ENCODE assay signal across 14 cellular contexts in the genomic region with DNA sequence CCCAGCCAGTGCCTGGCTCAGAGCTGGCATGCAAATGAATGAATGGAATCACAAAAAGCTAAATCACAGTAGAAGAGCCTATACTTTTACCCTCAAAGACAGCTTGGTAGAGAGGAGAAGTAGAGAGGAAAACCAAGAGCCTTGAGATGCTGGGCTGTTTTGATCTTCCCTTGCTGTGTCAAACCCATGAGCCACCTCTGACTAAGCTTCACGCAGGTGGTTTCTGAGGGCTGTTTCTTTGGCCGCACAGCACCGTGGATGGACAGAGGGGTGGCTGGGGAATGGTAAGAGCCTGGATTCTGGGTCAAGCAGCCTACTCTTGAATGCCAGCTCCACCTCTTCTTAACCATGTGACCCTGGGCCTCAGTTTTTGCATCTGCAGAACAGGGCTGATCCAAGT. TPM values are rescaled to one million over a fixed set of nuclear protein-coding genes. Genes with fewer than 3 reads are reported as not detected.
DNase-seq lines count a peak whose midpoint lies in the region; ATAC-seq and TF ChIP-seq lines count a peak whose summit lies in the region.
"Had no signal": no experiment of that assay in that cellular context is flagged by ENCODE, and none has a peak within 500 bp of the region (broad histone marks: within the 10 kb centered on the region; RNA-seq: fewer than 3 reads in every experiment).

No MANE protein-coding gene starts in this region.

- H3K4me1 Mint-ChIP-seq in activated CD4-positive, alpha-beta T cell treated with anti-CD3 and anti-CD28 coated beads, Interleukin-2, amount 10 ng/mL, durations not matched to agents 24 days and 14 days, result peaks cover 64% of the 10 kb centered on the region
- H3K4me1 Mint-ChIP-seq in T-helper 2 cell treated with Interferon-gamma antibody and Interleukin-4, amounts not matched to agents 5 μg/mL and 100 μg/mL, for 36 hours (ENCODE audit: low read depth), result peaks cover 69% of the 10 kb centered on the region
- peaks cover 58% of the 10 kb centered on the region for H3K4me1 Mint-ChIP-seq in activated naive CD8-positive, alpha-beta T cell treated with anti-CD3 and anti-CD28 coated beads, Interleukin-2, amount 10 ng/mL, durations not matched to agents 7 days and 5 days

- H3K27me3 ChIP-seq in tibial nerve, result no peaks in the 10 kb centered on the region

- no peak for TF ChIP-seq EP300 in tibial nerve (IDR thresholded peaks at IDR 0.05)

- intact Hi-C loops in activated CD4-positive, alpha-beta T cell treated with anti-CD3 and anti-CD28 coated beads, Interleukin-2, amount 10 ng/mL, durations not matched to agents 24 days and 14 days (cut with micrococcal nuclease), result loop anchor here (1.0 to 10.0 kb wide), 2 partner anchors 49 to 813 kb away; a partner anchor contains a TSS

- no peaks in the 10 kb centered on the region for H3K36me3 ChIP-seq in tibial nerve

- no peak for TF ChIP-seq POLR2A in tibial nerve (IDR thresholded peaks at IDR 0.05)

- ATAC-seq in activated naive CD8-positive, alpha-beta T cell treated with anti-CD3 and anti-CD28 coated beads, Interleukin-2, amount 10 ng/mL, durations not matched to agents 7 days and 5 days (ENCODE audit: low read depth), result peak; percentile 13
- ATAC-seq: A549 had no signal

- POLR2A ChIA-PET in activated naive CD8-positive, alpha-beta T cell treated with anti-CD3 and anti-CD28 coated beads, Interleukin-2, amount 10 ng/mL, durations not matched to agents 7 days and 5 days (lab: Charles Lee), result interaction anchor here (1.0 to 8.0 kb wide), 8 partner anchors 9 to 166 kb away, joined by 3 to 111 read pairs (median 6); a partner anchor contains a TSS

- in situ Hi-C loops in GM13976 (cut with MboI; ENCODE audit: low sequenced_read_pairs, unreplicated experiment), result no loop called here

- H3K4me3 Mint-ChIP-seq in activated CD4-positive, alpha-beta T cell treated with anti-CD3 and anti-CD28 coated beads, Interleukin-2, amount 10 ng/mL, durations not matched to agents 24 days and 14 days, result peak overlapping the region; percentile 55
- peak overlapping the region; percentile 71 for H3K4me3 Mint-ChIP-seq in T-helper 2 cell treated with Interferon-gamma antibody and Interleukin-4, amounts not matched to agents 5 μg/mL and 100 μg/mL, for 36 hours
- H3K4me3 Mint-ChIP-seq in activated naive CD8-positive, alpha-beta T cell treated with anti-CD3 and anti-CD28 coated beads, Interleukin-2, amount 10 ng/mL, durations not matched to agents 7 days and 5 days, result peak overlapping the region; percentile 69

- H3K9me3 Mint-ChIP-seq in activated CD4-positive, alpha-beta T cell treated with anti-CD3 and anti-CD28 coated beads, Interleukin-2, amount 10 ng/mL, durations not matched to agents 24 days and 14 days, result peaks cover 2% of the 10 kb centered on the region
- no peaks in the 10 kb centered on the region for H3K9me3 Mint-ChIP-seq in T-helper 2 cell treated with Interferon-gamma antibody and Interleukin-4, amounts not matched to agents 5 μg/mL and 100 μg/mL, for 36 hours
- no peaks in the 10 kb centered on the region for H3K9me3 Mint-ChIP-seq in activated naive CD8-positive, alpha-beta T cell treated with anti-CD3 and anti-CD28 coated beads, Interleukin-2, amount 10 ng/mL, durations not matched to agents 7 days and 5 days
- H3K9me3 Mint-ChIP-seq: naive B cell had no signal

- no peaks in the 10 kb centered on the region for H3K9me3 ChIP-seq in tibial nerve
- H3K9me3 ChIP-seq: A549 had no signal

- no peak overlapping the region for H3K4me3 ChIP-seq in tibial nerve
- H3K4me3 ChIP-seq: A549 had no signal

- peaks cover 0 to 47% (median 32%) of the 10 kb centered on the region in 4 donors for H3K4me1 ChIP-seq in tibial nerve

- H3K27ac ChIP-seq in tibial nerve, result peak overlapping the region in 1 of 4 donors; percentile 3
- H3K27ac ChIP-seq: A549 had no signal

- no peaks in the 10 kb centered on the region for H3K36me3 Mint-ChIP-seq in activated CD4-positive, alpha-beta T cell treated with anti-CD3 and anti-CD28 coated beads, Interleukin-2, amount 10 ng/mL, durations not matched to agents 24 days and 14 days (ENCODE audit: low read depth)
- peaks cover 2% of the 10 kb centered on the region for H3K36me3 Mint-ChIP-seq in T-helper 2 cell treated with Interferon-gamma antibody and Interleukin-4, amounts not matched to agents 5 μg/mL and 100 μg/mL, for 36 hours (ENCODE audit: low read depth)
- H3K36me3 Mint-ChIP-seq in activated naive CD8-positive, alpha-beta T cell treated with anti-CD3 and anti-CD28 coated beads, Interleukin-2, amount 10 ng/mL, durations not matched to agents 7 days and 5 days, result no peaks in the 10 kb centered on the region
- H3K36me3 Mint-ChIP-seq: naive B cell had no signal

- 97 to 100% methylated on average over 3 of the region's 3 CpGs for WGBS in tibial nerve, 2 donors

- peak; percentile 82 for DNase-seq in activated CD4-positive, alpha-beta T cell treated with anti-CD3 and anti-CD28 coated beads, Interleukin-2, amount 10 ng/mL, durations not matched to agents 24 days and 14 days
- DNase-seq in activated CD4-positive, alpha-beta T cell treated with anti-CD3 and anti-CD28 coated beads for 4 hours, result no peak
- peak; percentile 48 for DNase-seq in T-helper 2 cell treated with Interferon-gamma antibody and Interleukin-4, amounts not matched to agents 5 μg/mL and 100 μg/mL, for 36 hours (ENCODE audit: low spot score)
- DNase-seq in activated naive CD8-positive, alpha-beta T cell treated with anti-CD3 and anti-CD28 coated beads, Interleukin-2, amount 10 ng/mL, durations not matched to agents 7 days and 5 days, result no peak
- peak; percentile 36 to 39 for DNase-seq in stimulated activated CD4-positive, alpha-beta T cell treated with anti-CD3 and anti-CD28 coated beads, Interleukin-2, amount 100 ng/mL, for 24 hours
- DNase-seq in germinal center (ENCODE audit: low spot score) (no peak), GM13976 (ENCODE audit: low spot score) (no peak), tibial nerve (ENCODE audit: low spot score in 2 of 2) (no peak)
- DNase-seq: DMS153, foreskin melanocyte, naive B cell, NCI-H1092 treated with DMSO at 0.1 percent for 48 hours, SHP77 had no signal

- peak overlapping the region; percentile 94 for H3K27ac Mint-ChIP-seq in activated CD4-positive, alpha-beta T cell treated with anti-CD3 and anti-CD28 coated beads, Interleukin-2, amount 10 ng/mL, durations not matched to agents 24 days and 14 days
- peak overlapping the region; percentile 92 for H3K27ac Mint-ChIP-seq in T-helper 2 cell treated with Interferon-gamma antibody and Interleukin-4, amounts not matched to agents 5 μg/mL and 100 μg/mL, for 36 hours
- H3K27ac Mint-ChIP-seq in activated naive CD8-positive, alpha-beta T cell treated with anti-CD3 and anti-CD28 coated beads, Interleukin-2, amount 10 ng/mL, durations not matched to agents 7 days and 5 days, result peak overlapping the region; percentile 82

- no peaks in the 10 kb centered on the region for H3K27me3 Mint-ChIP-seq in activated CD4-positive, alpha-beta T cell treated with anti-CD3 and anti-CD28 coated beads, Interleukin-2, amount 10 ng/mL, durations not matched to agents 24 days and 14 days
- no peaks in the 10 kb centered on the region for H3K27me3 Mint-ChIP-seq in T-helper 2 cell treated with Interferon-gamma antibody and Interleukin-4, amounts not matched to agents 5 μg/mL and 100 μg/mL, for 36 hours (ENCODE audit: low read depth)
- H3K27me3 Mint-ChIP-seq in activated naive CD8-positive, alpha-beta T cell treated with anti-CD3 and anti-CD28 coated beads, Interleukin-2, amount 10 ng/mL, durations not matched to agents 7 days and 5 days, result no peaks in the 10 kb centered on the region
- H3K27me3 Mint-ChIP-seq: naive B cell had no signal

- TF ChIP-seq CTCF in GM13976 (IDR thresholded peaks at IDR 0.05; ENCODE audit: borderline replicate concordance, control extremely low read depth, extremely low read depth, insufficient read depth, missing control alignments) (no peak), tibial nerve (IDR thresholded peaks at IDR 0.05) (no peak)

RNA-seq across cellular contexts. Expression of a gene that starts 18.6 kb away (rescaled TPM):
- 10.3 and 11.4 TPM in 2 replicates for total RNA-seq in activated CD4-positive, alpha-beta T cell treated with anti-CD3 and anti-CD28 coated beads, Interleukin-2, amount 10 ng/mL, durations not matched to agents 24 days and 14 days
- total RNA-seq in activated naive CD8-positive, alpha-beta T cell treated with anti-CD3 and anti-CD28 coated beads, Interleukin-2, amount 10 ng/mL, durations not matched to agents 7 days and 5 days, result 10 to 100 TPM; 12.2 to 13.2 TPM
- total RNA-seq in tibial nerve, result 10 to 100 TPM; 10.5 to 32.8 (median 18.6) TPM

Comparison
In these comparisons a context has a peak if more than half of its experiments do, and no peak if none do; other contexts are left out.
1. DNase-seq: peak in activated CD4-positive, alpha-beta T cell treated with anti-CD3 and anti-CD28 coated beads, Interleukin-2, amount 10 ng/mL, durations not matched to agents 24 days and 14 days (single experiment), T-helper 2 cell treated with Interferon-gamma antibody and Interleukin-4, amounts not matched to agents 5 μg/mL and 100 μg/mL, for 36 hours (single experiment) and stimulated activated CD4-positive, alpha-beta T cell treated with anti-CD3 and anti-CD28 coated beads, Interleukin-2, amount 100 ng/mL, for 24 hours (2 of 2); none in activated CD4-positive, alpha-beta T cell treated with anti-CD3 and anti-CD28 coated beads for 4 hours (0 of 2), activated naive CD8-positive, alpha-beta T cell treated with anti-CD3 and anti-CD28 coated beads, Interleukin-2, amount 10 ng/mL, durations not matched to agents 7 days and 5 days (single experiment), germinal center (single experiment), GM13976 (single experiment) and tibial nerve (0 of 2).
2. Peak in every context shown above with its lines, with median percentiles within 50 percentile points of each other: H3K27ac Mint-ChIP-seq and H3K4me3 Mint-ChIP-seq.